8 cellular contexts compared by ENCODE assay signal in genomic region chr2:201432038-201432437, GRCh38. TPM values are rescaled to one million over a fixed set of nuclear protein-coding genes. Genes with fewer than 3 reads are reported as not detected.
DNase-seq lines count a peak whose midpoint lies in the region; ATAC-seq lines count a peak whose summit lies in the region.
"Had no signal": no experiment of that assay in that cellular context is flagged by ENCODE, and none has a peak within 500 bp of the region (broad histone marks: within the 10 kb centered on the region; RNA-seq: fewer than 3 reads in every experiment).

No MANE protein-coding gene starts in this region.

- peaks cover 18% of the 10 kb centered on the region for H3K4me1 Mint-ChIP-seq in activated T-helper 17 cell treated with anti-CD3 and anti-CD28 coated beads, Interleukin-2, amount 50 U/mL, for 72 hours
- H3K4me1 Mint-ChIP-seq in stimulated activated naive CD8-positive, alpha-beta T cell treated with anti-CD3 and anti-CD28 coated beads, Interleukin-15, amount 100 ng/mL, for 72 hours: peaks cover 24% of the 10 kb centered on the region

- DNase-seq in Kasumi-1 (lab: John Stamatoyannopoulos, UW) (peak; percentile 10 to 22), left cardiac atrium (no peak), globus pallidus (ENCODE audit: low spot score) (no peak), pons (ENCODE audit: low spot score) (no peak)
- no peak for DNase-seq in stimulated activated naive CD8-positive, alpha-beta T cell treated with anti-CD3 and anti-CD28 coated beads, Interleukin-15, amount 100 ng/mL, for 72 hours
- DNase-seq: NCI-H510A had no signal

- H3K4me3 Mint-ChIP-seq in activated T-helper 17 cell treated with anti-CD3 and anti-CD28 coated beads, Interleukin-2, amount 50 U/mL, for 72 hours: peak overlapping the region; percentile 83
- peak overlapping the region; percentile 67 to 73 for H3K4me3 Mint-ChIP-seq in stimulated activated naive CD8-positive, alpha-beta T cell treated with anti-CD3 and anti-CD28 coated beads, Interleukin-15, amount 100 ng/mL, for 72 hours

- H3K27me3 Mint-ChIP-seq in activated T-helper 17 cell treated with anti-CD3 and anti-CD28 coated beads, Interleukin-2, amount 50 U/mL, for 72 hours: no peaks in the 10 kb centered on the region
- H3K27me3 Mint-ChIP-seq in stimulated activated naive CD8-positive, alpha-beta T cell treated with anti-CD3 and anti-CD28 coated beads, Interleukin-15, amount 100 ng/mL, for 72 hours: no peaks in the 10 kb centered on the region

- H3K27ac Mint-ChIP-seq in activated T-helper 17 cell treated with anti-CD3 and anti-CD28 coated beads, Interleukin-2, amount 50 U/mL, for 72 hours: peak overlapping the region; percentile 95
- peak overlapping the region; percentile 48 to 92 for H3K27ac Mint-ChIP-seq in stimulated activated naive CD8-positive, alpha-beta T cell treated with anti-CD3 and anti-CD28 coated beads, Interleukin-15, amount 100 ng/mL, for 72 hours

- peaks cover 6% of the 10 kb centered on the region for H3K9me3 Mint-ChIP-seq in activated T-helper 17 cell treated with anti-CD3 and anti-CD28 coated beads, Interleukin-2, amount 50 U/mL, for 72 hours
- peaks cover 6 to 18% of the 10 kb centered on the region in 2 donors for H3K9me3 Mint-ChIP-seq in stimulated activated naive CD8-positive, alpha-beta T cell treated with anti-CD3 and anti-CD28 coated beads, Interleukin-15, amount 100 ng/mL, for 72 hours

- peak; percentile 100 for ATAC-seq in activated T-helper 17 cell treated with anti-CD3 and anti-CD28 coated beads, Interleukin-2, amount 50 U/mL, for 72 hours (replicated peaks)
- ATAC-seq in left cardiac atrium (peak; percentile 47 to 83), GM21515 (IDR thresholded peaks at IDR 0.05; ENCODE audit: unreplicated experiment) (no peak)
- peak; percentile 99 for ATAC-seq in stimulated activated naive CD8-positive, alpha-beta T cell treated with anti-CD3 and anti-CD28 coated beads, Interleukin-15, amount 100 ng/mL, for 72 hours

- H3K36me3 Mint-ChIP-seq in activated T-helper 17 cell treated with anti-CD3 and anti-CD28 coated beads, Interleukin-2, amount 50 U/mL, for 72 hours (ENCODE audit: low read depth): no peaks in the 10 kb centered on the region

- intact Hi-C loops in left cardiac atrium (cut with DNase I): no loop called here

RNA-seq across cellular contexts. Expression of gene TRAK2, which starts 19.2 kb away (rescaled TPM):
- total RNA-seq in activated T-helper 17 cell treated with anti-CD3 and anti-CD28 coated beads, Interleukin-2, amount 50 U/mL, for 72 hours: 10 to 100 TPM; 23.2 to 27.0 TPM
- total RNA-seq in left cardiac atrium: 100 to 1,000 TPM; 104 to 125 TPM

RNA-seq across cellular contexts. Expression of gene STRADB, which starts 19.5 kb away (rescaled TPM):
- total RNA-seq in activated T-helper 17 cell treated with anti-CD3 and anti-CD28 coated beads, Interleukin-2, amount 50 U/mL, for 72 hours: 10 to 100 TPM; 13.6 to 14.5 TPM
- total RNA-seq in left cardiac atrium: 10 to 100 TPM; 32.5 to 51.5 TPM

Comparison
In these comparisons a context has a peak if more than half of its experiments do, and no peak if none do; other contexts are left out.
1. DNase-seq: peak in Kasumi-1 (2 of 2); none in left cardiac atrium (single experiment), stimulated activated naive CD8-positive, alpha-beta T cell treated with anti-CD3 and anti-CD28 coated beads, Interleukin-15, amount 100 ng/mL, for 72 hours (0 of 2), globus pallidus (single experiment) and pons (single experiment).